Comparison of ENCODE assay signal across 16 cellular contexts in the genomic region with DNA sequence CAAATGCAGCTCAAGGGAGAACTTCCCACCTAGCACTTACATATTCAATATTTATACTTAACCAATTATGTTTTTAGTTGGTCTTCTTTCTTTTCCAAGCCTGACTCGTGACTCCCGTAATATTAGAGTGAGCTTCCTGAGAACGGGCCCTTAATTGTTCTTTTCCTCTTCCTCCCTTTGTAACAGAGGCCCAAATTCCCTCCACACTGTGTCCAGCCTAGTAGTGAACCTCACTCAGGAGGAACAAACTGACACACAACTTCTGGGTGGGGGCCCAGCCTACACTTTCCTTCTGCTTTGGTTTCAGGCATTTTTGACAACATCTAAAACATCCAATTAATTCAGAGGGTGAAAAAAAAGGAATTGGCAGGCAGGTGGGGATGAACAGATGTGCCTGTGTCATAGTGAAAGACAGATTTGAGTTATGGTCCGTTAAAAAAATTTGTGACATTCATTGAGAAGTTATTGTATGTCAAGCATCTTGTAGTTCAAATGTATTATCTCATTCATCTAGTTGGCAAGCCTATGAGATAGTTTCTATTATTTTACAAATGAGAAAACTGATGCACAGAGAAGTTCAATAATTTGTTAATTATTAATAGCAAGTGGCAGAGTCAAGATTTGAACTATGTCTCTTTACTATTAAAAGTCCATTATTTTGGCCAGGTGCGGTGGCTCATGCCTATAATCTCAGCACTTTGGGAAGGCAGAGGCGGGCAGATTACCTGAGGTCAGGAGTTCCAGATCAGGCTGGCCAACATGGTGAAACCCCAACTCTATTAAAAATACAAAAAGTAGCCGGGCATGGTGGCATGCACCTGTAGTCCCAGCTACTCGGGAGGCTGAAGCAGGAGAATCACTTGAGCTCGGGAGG. TPM values are rescaled to one million over a fixed set of nuclear protein-coding genes. Genes with fewer than 3 reads are reported as not detected.
A peak's percentile ranks its signal among the peaks of the same experiment; 100 is the strongest.
DNase-seq lines count a peak whose midpoint lies in the region; ATAC-seq and TF ChIP-seq lines count a peak whose summit lies in the region.
"Had no signal": no experiment of that assay in that cellular context is flagged by ENCODE, and none has a peak within 500 bp of the region (broad histone marks: within the 10 kb centered on the region; RNA-seq: fewer than 3 reads in every experiment).

No MANE protein-coding gene starts in this region.

- H3K79me2 ChIP-seq in H9 (ENCODE audit: insufficient read depth, low read length) = no peaks in the 10 kb centered on the region

- H3K4me3 Mint-ChIP-seq in H9 = no peak overlapping the region
- no peak overlapping the region for H3K4me3 Mint-ChIP-seq in stimulated activated effector memory CD8-positive, alpha-beta T cell treated with anti-CD3 and anti-CD28 coated beads, Interleukin-12 subunit alpha, Interleukin-12 subunit beta, amount 100 ng/mL, for 72 hours
- H3K4me3 Mint-ChIP-seq: brain; effector memory CD8-positive, alpha-beta T cell had no signal

- no peaks in the 10 kb centered on the region for H3K9me3 Mint-ChIP-seq in H9
- H3K9me3 Mint-ChIP-seq in stimulated activated effector memory CD8-positive, alpha-beta T cell treated with anti-CD3 and anti-CD28 coated beads, Interleukin-12 subunit alpha, Interleukin-12 subunit beta, amount 100 ng/mL, for 72 hours = no peaks in the 10 kb centered on the region
- H3K9me3 Mint-ChIP-seq: brain; effector memory CD8-positive, alpha-beta T cell; naive thymus-derived CD8-positive, alpha-beta T cell had no signal

- H3K4me3 ChIP-seq in H7 (ENCODE audit: insufficient read depth, low read depth, low read length) = no peak overlapping the region
- H3K4me3 ChIP-seq: gastrocnemius medialis had no signal

- H3K27ac Mint-ChIP-seq in H9 = peak overlapping the region; percentile 2 to 25 (median 9); a peak in 3 of 7 replicates
- H3K27ac Mint-ChIP-seq in stimulated activated effector memory CD8-positive, alpha-beta T cell treated with anti-CD3 and anti-CD28 coated beads, Interleukin-12 subunit alpha, Interleukin-12 subunit beta, amount 100 ng/mL, for 72 hours = peak overlapping the region; percentile 66
- H3K27ac Mint-ChIP-seq: brain had no signal

- H2BK12ac ChIP-seq in H9 (ENCODE audit: insufficient read length, low read depth, low read length) = no peak overlapping the region

- H2BK15ac ChIP-seq in H9 (ENCODE audit: low read depth, low read length) = no peak overlapping the region

- no peak overlapping the region for H2BK20ac ChIP-seq in H9 (ENCODE audit: low read depth, low read length, poor library complexity, severe bottlenecking)

- no peak overlapping the region for H3K18ac ChIP-seq in H9 (ENCODE audit: insufficient read length, low read depth, low read length)

- H2AK5ac ChIP-seq in H9 (ENCODE audit: insufficient read length, low read length) = no peak overlapping the region

- H3K27me3 ChIP-seq in H9 (ENCODE audit: insufficient read depth, low read length) = no peaks in the 10 kb centered on the region
- H3K27me3 ChIP-seq in H7 (ENCODE audit: control insufficient read depth, insufficient read depth, low read length) = no peaks in the 10 kb centered on the region
- H3K27me3 ChIP-seq: gastrocnemius medialis had no signal

- no peak overlapping the region for H3K23ac ChIP-seq in H9 (ENCODE audit: insufficient read length, low read depth, low read length)

- H3K4me1 Mint-ChIP-seq in H9 = peaks cover 45 to 47% of the 10 kb centered on the region in 2 experiments
- H3K4me1 Mint-ChIP-seq in stimulated activated effector memory CD8-positive, alpha-beta T cell treated with anti-CD3 and anti-CD28 coated beads, Interleukin-12 subunit alpha, Interleukin-12 subunit beta, amount 100 ng/mL, for 72 hours = peaks cover 8% of the 10 kb centered on the region
- H3K4me1 Mint-ChIP-seq: brain had no signal

- TF ChIP-seq CTCF in H9 (conservative IDR thresholded peaks at IDR 0.05) = no peak

- H3K9ac ChIP-seq in H9 (ENCODE audit: extremely low read depth, insufficient read length, low read length) = no peak overlapping the region

- H3K14ac ChIP-seq in H9 (ENCODE audit: insufficient read depth, low read length) = no peak overlapping the region

- no peak overlapping the region for H2AFZ ChIP-seq in H9 (ENCODE audit: low read length)

- peaks cover 9% of the 10 kb centered on the region; the same call in 1 of the 2 replicates for H3K4me1 ChIP-seq in H9 (ENCODE audit: insufficient read depth, low read length)

- no peak overlapping the region for H3K27ac ChIP-seq in H9 (ENCODE audit: insufficient read length, low read depth, low read length)
- H3K27ac ChIP-seq: gastrocnemius medialis, RWPE1 had no signal

- no peak overlapping the region for H2BK5ac ChIP-seq in H9 (ENCODE audit: insufficient read length, low read length)

- H4K5ac ChIP-seq in H9 (ENCODE audit: insufficient read length, low read depth, low read length) = no peak overlapping the region

- no peak overlapping the region for H3K4me2 ChIP-seq in H9 (ENCODE audit: insufficient read depth, insufficient read length, low read length)

- no peak overlapping the region for H3K56ac ChIP-seq in H9 (ENCODE audit: insufficient read length, low read depth, low read length)

- WGBS in H9 (ENCODE audit: extremely low coverage, insufficient read length, low lambda C conversion rate) = no CpG with 5 or more reads among the region's 9 CpGs

- no peak overlapping the region for H2BK120ac ChIP-seq in H9 (ENCODE audit: low read depth, low read length, poor library complexity, severe bottlenecking)

- no peak overlapping the region for H3T11ph ChIP-seq in H9 (ENCODE audit: low read length)

- no peaks in the 10 kb centered on the region for H3K79me1 ChIP-seq in H9 (ENCODE audit: insufficient read depth, low read depth, low read length, poor library complexity, severe bottlenecking)

- H4K8ac ChIP-seq in H9 (replicated peaks; ENCODE audit: insufficient read length, low read depth, low read length) = no peak overlapping the region

- H3K27me3 Mint-ChIP-seq in H9 (ENCODE audit: low read depth) = no peaks in the 10 kb centered on the region
- H3K27me3 Mint-ChIP-seq: brain; effector memory CD8-positive, alpha-beta T cell; naive thymus-derived CD8-positive, alpha-beta T cell had no signal

- no peaks in the 10 kb centered on the region for H4K20me1 ChIP-seq in H9 (ENCODE audit: control insufficient read depth, insufficient read depth, insufficient read length)

- no peaks in the 10 kb centered on the region for H3K23me2 ChIP-seq in H9 (ENCODE audit: insufficient read length, low read depth, low read length, poor library complexity, severe bottlenecking)

- H3K36me3 ChIP-seq in H7 (replicated peaks; ENCODE audit: control insufficient read depth, insufficient read depth, low read length) = no peaks in the 10 kb centered on the region
- H3K36me3 ChIP-seq: gastrocnemius medialis had no signal

- H3K9me3 ChIP-seq in H9 (ENCODE audit: control insufficient read depth, low read depth, low read length) = no peaks in the 10 kb centered on the region
- H3K9me3 ChIP-seq: gastrocnemius medialis had no signal

- H4K91ac ChIP-seq in H9 (ENCODE audit: insufficient read length, low read depth, low read length) = no peak overlapping the region

- no peaks in the 10 kb centered on the region for H3K36me3 Mint-ChIP-seq in H9 (ENCODE audit: insufficient read depth in 1 of 3, low read depth in 3 of 3)
- no peaks in the 10 kb centered on the region for H3K36me3 Mint-ChIP-seq in stimulated activated effector memory CD8-positive, alpha-beta T cell treated with anti-CD3 and anti-CD28 coated beads, Interleukin-12 subunit alpha, Interleukin-12 subunit beta, amount 100 ng/mL, for 72 hours
- H3K36me3 Mint-ChIP-seq: brain; naive thymus-derived CD8-positive, alpha-beta T cell had no signal

- ATAC-seq in GM18870 (IDR thresholded peaks at IDR 0.05; ENCODE audit: unreplicated experiment) = peak; percentile 83
- peak; percentile 60 for ATAC-seq in HG03571 (IDR thresholded peaks at IDR 0.05; ENCODE audit: unreplicated experiment)
- peak; percentile 53 for ATAC-seq in stimulated activated effector memory CD8-positive, alpha-beta T cell treated with anti-CD3 and anti-CD28 coated beads, Interleukin-12 subunit alpha, Interleukin-12 subunit beta, amount 100 ng/mL, for 72 hours
- ATAC-seq: effector memory CD8-positive, alpha-beta T cell; gastrocnemius medialis; naive thymus-derived CD8-positive, alpha-beta T cell; right cardiac atrium had no signal

- H3K4ac ChIP-seq in H9 (ENCODE audit: low read depth, low read length) = no peak overlapping the region

- no peak for DNase-seq in H9
- no peak for DNase-seq in stimulated activated effector memory CD8-positive, alpha-beta T cell treated with anti-CD3 and anti-CD28 coated beads, Interleukin-12 subunit alpha, Interleukin-12 subunit beta, amount 100 ng/mL, for 72 hours (ENCODE audit: low spot score in 2 of 2)
- DNase-seq in NCI-H524 treated with DMSO at 0.1 percent for 48 hours (lab: John Stamatoyannopoulos, UW) = no peak
- no peak for DNase-seq in H7
- DNase-seq in NCI-H2107 (lab: John Stamatoyannopoulos, UW) = no peak
- DNase-seq: activated gamma-delta T cell; effector memory CD8-positive, alpha-beta T cell; gastrocnemius medialis; naive thymus-derived CD8-positive, alpha-beta T cell; NCI-H1092; NCI-H526 treated with DMSO at 0.1 percent for 48 hours; right cardiac atrium had no signal

RNA-seq across cellular contexts. Expression of gene LRIG2, which starts 41.7 kb away (rescaled TPM):
- 21.2 and 23.2 TPM in 2 replicates for total RNA-seq in H9 (2021)
- 22.6 and 33.9 TPM in 2 replicates for total RNA-seq in H7 (2014; rRNA removed; shearing (Covaris generic))
